ENCODE assay signal across 15 cellular contexts in genomic region chr2:71688530-71688929, GRCh38.
DNase-seq lines count a peak whose midpoint lies in the region; ATAC-seq and TF ChIP-seq lines count a peak whose summit lies in the region.
"Had no signal": no experiment of that assay in that cellular context is flagged by ENCODE, and none has a peak within 500 bp of the region (broad histone marks: within the 10 kb centered on the region; RNA-seq: fewer than 3 reads in every experiment).

No MANE protein-coding gene starts in this region.

- ATAC-seq in left ventricle myocardium superior (no peak), left cardiac atrium (no peak), SK-N-SH treated with all-trans-retinoic acid at 6 μM for 48 hours (no peak)
- ATAC-seq: A549, GM23338 had no signal

- H3K4me3 Mint-ChIP-seq in chondrocyte (ENCODE audit: unreplicated experiment), result no peak overlapping the region
- H3K4me3 Mint-ChIP-seq in type B pancreatic cell, result no peak overlapping the region
- H3K4me3 Mint-ChIP-seq: CD4-positive, alpha-beta memory T cell; GM23338; H9 had no signal

- peaks cover 26% of the 10 kb centered on the region for H3K36me3 Mint-ChIP-seq in chondrocyte (ENCODE audit: low read depth)
- peaks cover 5% of the 10 kb centered on the region for H3K36me3 Mint-ChIP-seq in type B pancreatic cell
- H3K36me3 Mint-ChIP-seq: CD4-positive, alpha-beta memory T cell had no signal

- H3K27ac Mint-ChIP-seq in chondrocyte (ENCODE audit: unreplicated experiment) (no peak overlapping the region), type B pancreatic cell (peak overlapping the region; percentile 53)
- H3K27ac Mint-ChIP-seq: CD4-positive, alpha-beta memory T cell; GM23338 had no signal

- H3K4me1 Mint-ChIP-seq in chondrocyte (ENCODE audit: low read depth), result peaks cover 14% of the 10 kb centered on the region
- peaks cover 34% of the 10 kb centered on the region for H3K4me1 Mint-ChIP-seq in type B pancreatic cell (ENCODE audit: unreplicated experiment)
- H3K4me1 Mint-ChIP-seq: CD4-positive, alpha-beta memory T cell had no signal

- intact Hi-C loops in left ventricle myocardium superior (cut with micrococcal nuclease), result no loop called here
- intact Hi-C loops in left cardiac atrium (cut with DNase I), result loop anchor here in 1 of 2 donors (10.0 kb wide), 1 partner anchor 106 kb away; no protein-coding TSS in a partner anchor

- DNase-seq in left ventricle myocardium superior, result peak; percentile 13
- DNase-seq in left cardiac atrium, result no peak
- peak; percentile 71 for DNase-seq in chondrocyte (ENCODE audit: low spot score)
- DNase-seq in mesenteric fat pad (ENCODE audit: low spot score), result peak; percentile 71
- DNase-seq in type B pancreatic cell (ENCODE audit: extremely low spot score, unreplicated experiment), result no peak
- DNase-seq in DMS 273 (lab: John Stamatoyannopoulos, UW; ENCODE audit: unreplicated experiment), result no peak
- DNase-seq in Kasumi-1 (lab: John Stamatoyannopoulos, UW), result no peak
- DNase-seq: BE2C, DND-41, GDM1, H9 had no signal

- H3K9me3 Mint-ChIP-seq in chondrocyte (ENCODE audit: low read depth), result no peaks in the 10 kb centered on the region
- peaks cover 4% of the 10 kb centered on the region for H3K9me3 Mint-ChIP-seq in type B pancreatic cell
- H3K9me3 Mint-ChIP-seq: GM23338, H9 had no signal

- no peak for TF ChIP-seq CTCF in chondrocyte (IDR thresholded peaks at IDR 0.05)
- no peak for TF ChIP-seq CTCF in type B pancreatic cell (conservative IDR thresholded peaks at IDR 0.05)

- no peaks in the 10 kb centered on the region for H3K27me3 Mint-ChIP-seq in chondrocyte (ENCODE audit: low read depth)
- H3K27me3 Mint-ChIP-seq in type B pancreatic cell, result peaks cover 26% of the 10 kb centered on the region
- H3K27me3 Mint-ChIP-seq: CD4-positive, alpha-beta memory T cell had no signal

TF ChIP-seq in SK-N-SH treated with all-trans-retinoic acid at 6 μM for 48 hours, 23 proteins besides CTCF, POLR2A, EP300 and RAD21:
- TF ChIP-seq PATZ1 (CRISPR knock-in tag; IDR thresholded peaks at IDR 0.05; ENCODE audit: borderline replicate concordance), result no peak
- TF ChIP-seq OSR1 (CRISPR knock-in tag; IDR thresholded peaks at IDR 0.05), result no peak
- no peak for TF ChIP-seq TOX (CRISPR knock-in tag; IDR thresholded peaks at IDR 0.05; ENCODE audit: borderline replicate concordance)
- no peak for TF ChIP-seq ZFP3 (CRISPR knock-in tag; IDR thresholded peaks at IDR 0.05)
- TF ChIP-seq CREB5 (CRISPR knock-in tag; IDR thresholded peaks at IDR 0.05; ENCODE audit: low read depth), result no peak
- TF ChIP-seq ARNTL (CRISPR knock-in tag; IDR thresholded peaks at IDR 0.05; ENCODE audit: borderline replicate concordance, low read depth), result no peak

Comparison
In these comparisons a context has a peak if more than half of its experiments do, and no peak if none do; other contexts are left out.
1. DNase-seq: peak in left ventricle myocardium superior (single experiment), chondrocyte (single experiment) and mesenteric fat pad (single experiment); none in left cardiac atrium (single experiment), type B pancreatic cell (single experiment), DMS 273 (single experiment) and Kasumi-1 (0 of 2).